In the genomic region with DNA sequence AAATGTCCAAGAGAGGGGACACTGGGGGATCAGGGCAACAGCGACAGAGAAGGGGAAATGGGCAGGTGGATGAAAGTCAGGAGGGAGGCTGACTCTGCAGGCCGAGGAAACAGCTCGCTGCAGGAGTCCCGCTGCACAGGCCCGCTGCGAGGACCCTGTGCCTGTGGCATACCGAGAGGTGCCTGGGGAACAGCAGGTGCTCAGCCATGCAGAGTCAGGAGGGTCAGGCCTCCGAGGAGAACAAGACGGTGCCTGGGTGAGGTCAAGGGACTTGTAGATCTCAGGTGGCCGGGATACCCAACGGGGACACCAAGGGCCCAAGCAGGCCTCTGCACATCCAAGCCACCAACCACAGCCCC, we compare ENCODE assay signal across 12 cellular contexts.
DNase-seq lines count a peak whose midpoint lies in the region; ATAC-seq, FAIRE-seq and TF ChIP-seq lines count a peak whose summit lies in the region.
"Had no signal": no experiment of that assay in that cellular context is flagged by ENCODE, and none has a peak within 500 bp of the region (broad histone marks: within the 10 kb centered on the region; RNA-seq: fewer than 3 reads in every experiment).

No MANE protein-coding gene starts in this region.

- H3K4ac ChIP-seq in H1 (replicated peaks; ENCODE audit: insufficient read length, low read depth, low read length), result peak overlapping the region; percentile 91

- H3K23me2 ChIP-seq in H1 (ENCODE audit: low read depth, low read length), result peaks cover 4% of the 10 kb centered on the region

- peaks cover 70% of the 10 kb centered on the region for H3K4me1 Mint-ChIP-seq in HFFc6 (ENCODE audit: low read depth)

- no peak overlapping the region for H2AFZ ChIP-seq in H1 (ENCODE audit: low read length)

- H3K56ac ChIP-seq in H1 (replicated peaks; ENCODE audit: insufficient read length, low read depth, low read length), result no peak overlapping the region

- no peak overlapping the region for H3K4me3 Mint-ChIP-seq in HFFc6
- H3K4me3 Mint-ChIP-seq: activated CD4-positive, alpha-beta T cell treated with anti-CD3 and anti-CD28 coated beads for 36 hours; activated naive CD8-positive, alpha-beta T cell treated with anti-CD3 and anti-CD28 coated beads, Interleukin-2, amount 10 ng/mL, durations not matched to agents 7 days and 5 days; central memory CD8-positive, alpha-beta T cell; T-helper 2 cell treated with Interferon-gamma antibody and Interleukin-4, amounts not matched to agents 5 μg/mL and 100 μg/mL, for 36 hours had no signal

- peak overlapping the region in 1 of 2 experiments; percentile 7; a peak in 1 of 4 replicates for H3K4me2 ChIP-seq in H1 (ENCODE audit: insufficient read depth in 1 of 2, low read depth in 2 of 2, low read length in 2 of 2)

- POLR2A ChIA-PET in A673 (lab: Charles Lee; ENCODE audit: low non-redundant PET) (no interaction called here), H1 (lab: Charles Lee; ENCODE audit: partially characterized antibody) (interaction anchor here (0.6 to 3.7 kb wide), 12 partner anchors 8 to 181 kb away, joined by 3 to 32 read pairs (median 4); no protein-coding TSS in a partner anchor)

- intact Hi-C loops in A673 (cut with micrococcal nuclease; ENCODE audit: unreplicated experiment) (no loop called here), pancreas (cut with DNase I) (loop anchor here in 1 of 3 donors (10.0 kb wide), 2 partner anchors 115 to 255 kb away; no protein-coding TSS in a partner anchor)

- FAIRE-seq in H1 (lab: Jason Lieb, UNC) (no peak), pancreas (lab: Jason Lieb, UNC) (no peak)

- no peak overlapping the region for H3K23ac ChIP-seq in H1 (ENCODE audit: insufficient read length)

- no peak for TF ChIP-seq EP300 in H1 (IDR thresholded peaks at IDR 0.05; ENCODE audit: borderline replicate concordance in 1 of 2, low read depth in 2 of 2, low read length in 2 of 2)

- peak overlapping the region in 2 of 4 experiments; percentile 29 to 33; a peak in 4 of 7 replicates for H3K9ac ChIP-seq in H1 (replicated peaks in 1 of 4; ENCODE audit: extremely low read depth in 1 of 4, low read depth in 3 of 4, low read length in 3 of 4)

- no peak overlapping the region for H2BK120ac ChIP-seq in H1 (replicated peaks; ENCODE audit: low read depth, low read length)

- peak overlapping the region; percentile 51; the same call in 1 of the 2 replicates for H3K27ac Mint-ChIP-seq in HFFc6
- H3K27ac Mint-ChIP-seq: activated CD4-positive, alpha-beta T cell treated with anti-CD3 and anti-CD28 coated beads for 36 hours; activated naive CD8-positive, alpha-beta T cell treated with anti-CD3 and anti-CD28 coated beads, Interleukin-2, amount 10 ng/mL, durations not matched to agents 7 days and 5 days; T-helper 2 cell treated with Interferon-gamma antibody and Interleukin-4, amounts not matched to agents 5 μg/mL and 100 μg/mL, for 36 hours had no signal

- H3K18ac ChIP-seq in H1 (ENCODE audit: extremely low read depth, low read length), result peak overlapping the region; percentile 76

- H3K27ac ChIP-seq in A673 (ENCODE audit: low read depth, low read length, poor library complexity, severe bottlenecking) (peak overlapping the region; percentile 70), H1 (ENCODE audit: low read depth, low read length) (peak overlapping the region; percentile 55), pancreas (peak overlapping the region; percentile 49 to 64 (median 58))

- TF ChIP-seq RAD21 in H1 (IDR thresholded peaks at IDR 0.05 in 1 of 2, conservative IDR thresholded peaks at IDR 0.05 in 1 of 2; ENCODE audit: low read depth in 2 of 2, low read length in 2 of 2), result no peak

- peak overlapping the region; percentile 95; the same call in 1 of the 2 replicates for H2BK20ac ChIP-seq in H1 (ENCODE audit: low read length)

- no peak for TF ChIP-seq CTCF in A673 (conservative IDR thresholded peaks at IDR 0.05; ENCODE audit: low read depth, low read length)
- no peak for TF ChIP-seq CTCF in HFFc6 (IDR thresholded peaks at IDR 0.05)
- no peak for TF ChIP-seq CTCF in H1 (IDR thresholded peaks at IDR 0.05; ENCODE audit: control extremely low read depth in 1 of 3, insufficient read depth in 1 of 3, low read depth in 1 of 3, low read length in 3 of 3)
- no peak for TF ChIP-seq CTCF in pancreas (IDR thresholded peaks at IDR 0.05)

- H4K5ac ChIP-seq in H1 (ENCODE audit: insufficient read length, low read depth, low read length), result peak overlapping the region; percentile 31

- H3K9me3 Mint-ChIP-seq in HFFc6, result no peaks in the 10 kb centered on the region; the same call in 1 of the 2 replicates
- H3K9me3 Mint-ChIP-seq: activated naive CD8-positive, alpha-beta T cell treated with anti-CD3 and anti-CD28 coated beads, Interleukin-2, amount 10 ng/mL, durations not matched to agents 7 days and 5 days; central memory CD8-positive, alpha-beta T cell; T-helper 2 cell treated with Interferon-gamma antibody and Interleukin-4, amounts not matched to agents 5 μg/mL and 100 μg/mL, for 36 hours had no signal

- H2BK12ac ChIP-seq in H1 (ENCODE audit: low read depth, low read length), result peak overlapping the region; percentile 62; the same call in 1 of the 2 replicates

- peaks cover 5% of the 10 kb centered on the region for H3K36me3 ChIP-seq in A673 (ENCODE audit: insufficient read depth, low read length, poor library complexity, severe bottlenecking)
- peaks cover 0 to 4% (median 0%) of the 10 kb centered on the region in 4 experiments; a peak in 2 of 8 replicates for H3K36me3 ChIP-seq in H1 (ENCODE audit: control insufficient read depth in 2 of 4, insufficient read depth in 4 of 4, low read length in 3 of 4)
- peaks cover 0 to 2% (median 0%) of the 10 kb centered on the region in 3 donors for H3K36me3 ChIP-seq in pancreas

- no peak overlapping the region for H3K14ac ChIP-seq in H1 (ENCODE audit: insufficient read length)

- DNase-seq in A673 (ENCODE audit: low spot score) (no peak), HFFc6 (no peak), H1 (ENCODE audit: low read depth in 1 of 2, low spot score in 2 of 2) (no peak), pancreas (no peak), HuH-7 (ENCODE audit: low spot score) (no peak), D341Med (ENCODE audit: low spot score) (no peak)
- no peak for DNase-seq in activated CD4-positive, CD25-positive, alpha-beta regulatory T cell treated with anti-CD3 and anti-CD28 coated beads, Interleukin-2, amount 50 U/mL, for 72 hours
- DNase-seq in activated CD4-positive, alpha-beta T cell treated with anti-CD3 and anti-CD28 coated beads for 1 hour, result no peak
- DNase-seq: activated CD4-positive, alpha-beta T cell treated with anti-CD3 and anti-CD28 coated beads for 36 hours; activated naive CD8-positive, alpha-beta T cell treated with anti-CD3 and anti-CD28 coated beads, Interleukin-2, amount 10 ng/mL, durations not matched to agents 7 days and 5 days had no signal

- no peak overlapping the region for H4K8ac ChIP-seq in H1 (ENCODE audit: extremely low read depth, insufficient read depth, low read length)

- H3K27me3 ChIP-seq in A673 (replicated peaks; ENCODE audit: insufficient read depth, low read depth, low read length, poor library complexity) (no peaks in the 10 kb centered on the region), H1 (replicated peaks in 1 of 4; ENCODE audit: control insufficient read depth in 3 of 4, extremely low read depth in 1 of 4, insufficient read depth in 3 of 4, low read length in 3 of 4) (no peaks in the 10 kb centered on the region), pancreas (no peaks in the 10 kb centered on the region)

- WGBS in H1 (ENCODE audit: extremely low coverage in 1 of 2, insufficient coverage in 1 of 2, insufficient read length in 1 of 2, insufficient replicate concordance in 2 of 2, low coverage in 1 of 2, low lambda C conversion rate in 2 of 2, missing lambda C conversion rate in 1 of 2), 2 experiments, result 71% methylated on average over 9 of the region's 11 CpGs; no CpG with 5 or more reads in 1 of the 2 experiments
- 92 to 98% methylated on average over 11 of the region's 11 CpGs for WGBS in pancreas, 2 donors

- TF ChIP-seq POLR2A in H1 (IDR thresholded peaks at IDR 0.05; ENCODE audit: control extremely low read depth in 1 of 2, low read depth in 2 of 2, low read length in 2 of 2), result no peak

- H3K27me3 Mint-ChIP-seq in HFFc6 (ENCODE audit: insufficient read depth), result no peaks in the 10 kb centered on the region; the same call in 1 of the 2 replicates
- H3K27me3 Mint-ChIP-seq: activated CD4-positive, alpha-beta T cell treated with anti-CD3 and anti-CD28 coated beads for 36 hours; activated naive CD8-positive, alpha-beta T cell treated with anti-CD3 and anti-CD28 coated beads, Interleukin-2, amount 10 ng/mL, durations not matched to agents 7 days and 5 days; central memory CD8-positive, alpha-beta T cell had no signal

- BruUV-seq in A673 (replicated peaks; lab: Mats Ljungman, UMichigan), result no TSS peak

- ATAC-seq in pancreas, result no peak
- ATAC-seq: activated CD4-positive, alpha-beta T cell treated with anti-CD3 and anti-CD28 coated beads for 36 hours had no signal

- 0 out of 2 replicates have a peak overlapping the region, but pooled peaks have one; percentile 2 for H2BK15ac ChIP-seq in H1 (ENCODE audit: low read length)

- peaks cover 15 to 97% of the 10 kb centered on the region in 2 experiments for H3K79me2 ChIP-seq in H1 (ENCODE audit: control insufficient read depth in 1 of 2, insufficient read depth in 2 of 2, low read length in 2 of 2)

- H3K4me1 ChIP-seq in A673 (ENCODE audit: insufficient read depth, low read length, poor library complexity, severe bottlenecking) (peaks cover 62% of the 10 kb centered on the region), H1 (replicated peaks in 1 of 4; ENCODE audit: control insufficient read depth in 3 of 4, insufficient read depth in 4 of 4, low read length in 3 of 4) (peaks cover 7 to 59% (median 42%) of the 10 kb centered on the region in 4 experiments), pancreas (peaks cover 20 to 32% (median 23%) of the 10 kb centered on the region in 3 donors)

- peaks cover 50% of the 10 kb centered on the region for H3K79me1 ChIP-seq in H1 (ENCODE audit: low read depth, low read length)

- peak overlapping the region; percentile 13 for H4K91ac ChIP-seq in H1 (replicated peaks; ENCODE audit: insufficient read length, low read length)

- H3K4me3 ChIP-seq in A673 (ENCODE audit: low read depth, low read length, poor library complexity, severe bottlenecking), result no peak overlapping the region
- no peak overlapping the region for H3K4me3 ChIP-seq in H1 (ENCODE audit: extremely low read depth in 1 of 4, insufficient read depth in 2 of 4, low read depth in 3 of 4, low read length in 4 of 4)
- H3K4me3 ChIP-seq in pancreas, result no peak overlapping the region

- peaks cover 33 to 46% of the 10 kb centered on the region in 2 experiments for H4K20me1 ChIP-seq in H1 (replicated peaks in 1 of 2; ENCODE audit: control insufficient read depth in 1 of 2, insufficient read depth in 2 of 2, low read length in 2 of 2)

- peaks cover 7% of the 10 kb centered on the region for H3K36me3 Mint-ChIP-seq in HFFc6 (ENCODE audit: low read depth)
- H3K36me3 Mint-ChIP-seq: activated naive CD8-positive, alpha-beta T cell treated with anti-CD3 and anti-CD28 coated beads, Interleukin-2, amount 10 ng/mL, durations not matched to agents 7 days and 5 days had no signal

- H2AK5ac ChIP-seq in H1 (ENCODE audit: low read depth, low read length), result peak overlapping the region; percentile 93; the same call in 1 of the 2 replicates

- H2BK5ac ChIP-seq in H1 (ENCODE audit: low read depth, low read length), result peak overlapping the region; percentile 95; the same call in 1 of the 2 replicates

- CTCF ChIA-PET in A673 (lab: Charles Lee) (no interaction called here), H1 (lab: Charles Lee; ENCODE audit: partially characterized antibody) (interaction anchor here (0.7 to 4.4 kb wide), 13 partner anchors 8 to 266 kb away, joined by 3 to 20 read pairs (median 4); partner anchors contain the start of gene NCOR2)

- H3K9me3 ChIP-seq in A673 (ENCODE audit: low read depth, low read length, poor library complexity, severe bottlenecking) (no peaks in the 10 kb centered on the region), H1 (ENCODE audit: insufficient read depth in 2 of 2, low read depth in 1 of 2, low read length in 1 of 2) (no peaks in the 10 kb centered on the region), pancreas (no peaks in the 10 kb centered on the region)
